Comparison of ENCODE assay signal across 2 cellular contexts in the genomic region with DNA sequence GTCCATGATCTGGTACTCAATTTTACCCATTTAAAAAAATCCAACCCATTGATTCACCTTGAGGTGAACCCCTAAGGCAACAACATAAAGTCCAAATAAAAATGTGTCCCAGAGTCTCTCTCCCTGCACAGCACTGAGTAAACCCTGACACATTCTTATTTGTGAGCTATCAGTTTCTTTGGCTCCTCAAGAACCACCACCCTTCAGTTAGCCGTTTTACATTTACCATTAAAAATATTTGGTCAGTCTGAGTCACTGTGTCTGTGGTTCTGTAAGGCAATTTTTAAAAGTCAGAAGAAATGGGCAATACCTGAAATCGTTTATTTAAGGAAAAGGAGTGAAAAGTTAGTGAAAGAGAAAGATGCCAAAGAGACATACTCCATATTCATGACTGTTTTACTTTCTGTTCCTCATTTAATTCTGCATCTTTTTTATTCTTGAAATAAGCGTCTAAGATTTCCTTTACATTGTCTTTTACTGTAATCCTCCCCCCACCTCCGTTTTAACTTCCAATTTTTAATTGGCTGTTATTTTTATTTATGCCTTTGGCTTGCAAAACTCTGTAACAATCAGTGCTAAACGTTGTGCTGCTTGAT.
TF ChIP-seq lines count a peak whose summit lies in the region.

No MANE protein-coding gene starts in this region.

TF ChIP-seq in IMR-90, 13 proteins besides CTCF, POLR2A, EP300 and RAD21 (continued from another document):
- TF ChIP-seq BHLHE40 (IDR thresholded peaks at IDR 0.05; ENCODE audit: low read depth, low read length) (no peak), FOS (IDR thresholded peaks at IDR 0.05; ENCODE audit: low read depth, low read length) (no peak), NFE2L2 (IDR thresholded peaks at IDR 0.05; ENCODE audit: low read depth, low read length) (no peak), MAZ (IDR thresholded peaks at IDR 0.05; ENCODE audit: borderline replicate concordance, low read depth, low read length) (no peak), MAFK (IDR thresholded peaks at IDR 0.05; ENCODE audit: low read depth, low read length) (no peak), RCOR1 (IDR thresholded peaks at IDR 0.05; ENCODE audit: insufficient replicate concordance, low read length) (no peak), CEBPB (IDR thresholded peaks at IDR 0.05; ENCODE audit: low read depth, low read length) (no peak), RFX5 (IDR thresholded peaks at IDR 0.05; ENCODE audit: low read depth, low read length) (no peak), SMC3 (IDR thresholded peaks at IDR 0.05; ENCODE audit: low read depth, low read length) (no peak)
- TF ChIP-seq, protein P1, sequence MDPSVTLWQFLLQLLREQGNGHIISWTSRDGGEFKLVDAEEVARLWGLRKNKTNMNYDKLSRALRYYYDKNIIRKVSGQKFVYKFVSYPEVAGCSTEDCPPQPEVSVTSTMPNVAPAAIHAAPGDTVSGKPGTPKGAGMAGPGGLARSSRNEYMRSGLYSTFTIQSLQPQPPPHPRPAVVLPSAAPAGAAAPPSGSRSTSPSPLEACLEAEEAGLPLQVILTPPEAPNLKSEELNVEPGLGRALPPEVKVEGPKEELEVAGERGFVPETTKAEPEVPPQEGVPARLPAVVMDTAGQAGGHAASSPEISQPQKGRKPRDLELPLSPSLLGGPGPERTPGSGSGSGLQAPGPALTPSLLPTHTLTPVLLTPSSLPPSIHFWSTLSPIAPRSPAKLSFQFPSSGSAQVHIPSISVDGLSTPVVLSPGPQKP (IDR thresholded peaks at IDR 0.05; ENCODE audit: borderline replicate concordance, low read depth, low read length) = no peak
- TF ChIP-seq, protein P2, sequence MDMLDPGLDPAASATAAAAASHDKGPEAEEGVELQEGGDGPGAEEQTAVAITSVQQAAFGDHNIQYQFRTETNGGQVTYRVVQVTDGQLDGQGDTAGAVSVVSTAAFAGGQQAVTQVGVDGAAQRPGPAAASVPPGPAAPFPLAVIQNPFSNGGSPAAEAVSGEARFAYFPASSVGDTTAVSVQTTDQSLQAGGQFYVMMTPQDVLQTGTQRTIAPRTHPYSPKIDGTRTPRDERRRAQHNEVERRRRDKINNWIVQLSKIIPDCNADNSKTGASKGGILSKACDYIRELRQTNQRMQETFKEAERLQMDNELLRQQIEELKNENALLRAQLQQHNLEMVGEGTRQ (IDR thresholded peaks at IDR 0.05; ENCODE audit: low read depth, low read length) = no peak

TF ChIP-seq in HepG2, 621 proteins besides CTCF, POLR2A, EP300 and RAD21 (continued from another document):
- no peak for TF ChIP-seq TRAFD1 (CRISPR knock-in tag; IDR thresholded peaks at IDR 0.05; ENCODE audit: borderline replicate concordance)
- TF ChIP-seq ZBTB10 (CRISPR knock-in tag; IDR thresholded peaks at IDR 0.05; ENCODE audit: borderline replicate concordance) = no peak
- no peak for TF ChIP-seq JUN (CRISPR knock-in tag; IDR thresholded peaks at IDR 0.05)
- TF ChIP-seq, protein P3, sequence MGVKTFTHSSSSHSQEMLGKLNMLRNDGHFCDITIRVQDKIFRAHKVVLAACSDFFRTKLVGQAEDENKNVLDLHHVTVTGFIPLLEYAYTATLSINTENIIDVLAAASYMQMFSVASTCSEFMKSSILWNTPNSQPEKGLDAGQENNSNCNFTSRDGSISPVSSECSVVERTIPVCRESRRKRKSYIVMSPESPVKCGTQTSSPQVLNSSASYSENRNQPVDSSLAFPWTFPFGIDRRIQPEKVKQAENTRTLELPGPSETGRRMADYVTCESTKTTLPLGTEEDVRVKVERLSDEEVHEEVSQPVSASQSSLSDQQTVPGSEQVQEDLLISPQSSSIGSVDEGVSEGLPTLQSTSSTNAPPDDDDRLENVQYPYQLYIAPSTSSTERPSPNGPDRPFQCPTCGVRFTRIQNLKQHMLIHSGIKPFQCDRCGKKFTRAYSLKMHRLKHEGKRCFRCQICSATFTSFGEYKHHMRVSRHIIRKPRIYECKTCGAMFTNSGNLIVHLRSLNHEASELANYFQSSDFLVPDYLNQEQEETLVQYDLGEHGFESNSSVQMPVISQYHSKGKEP (CRISPR knock-in tag; IDR thresholded peaks at IDR 0.05) = no peak
- TF ChIP-seq ZNF225 (CRISPR knock-in tag; IDR thresholded peaks at IDR 0.05) = no peak
- TF ChIP-seq MAFF (IDR thresholded peaks at IDR 0.05; ENCODE audit: low read depth, low read length) = no peak
- TF ChIP-seq, protein P4, sequence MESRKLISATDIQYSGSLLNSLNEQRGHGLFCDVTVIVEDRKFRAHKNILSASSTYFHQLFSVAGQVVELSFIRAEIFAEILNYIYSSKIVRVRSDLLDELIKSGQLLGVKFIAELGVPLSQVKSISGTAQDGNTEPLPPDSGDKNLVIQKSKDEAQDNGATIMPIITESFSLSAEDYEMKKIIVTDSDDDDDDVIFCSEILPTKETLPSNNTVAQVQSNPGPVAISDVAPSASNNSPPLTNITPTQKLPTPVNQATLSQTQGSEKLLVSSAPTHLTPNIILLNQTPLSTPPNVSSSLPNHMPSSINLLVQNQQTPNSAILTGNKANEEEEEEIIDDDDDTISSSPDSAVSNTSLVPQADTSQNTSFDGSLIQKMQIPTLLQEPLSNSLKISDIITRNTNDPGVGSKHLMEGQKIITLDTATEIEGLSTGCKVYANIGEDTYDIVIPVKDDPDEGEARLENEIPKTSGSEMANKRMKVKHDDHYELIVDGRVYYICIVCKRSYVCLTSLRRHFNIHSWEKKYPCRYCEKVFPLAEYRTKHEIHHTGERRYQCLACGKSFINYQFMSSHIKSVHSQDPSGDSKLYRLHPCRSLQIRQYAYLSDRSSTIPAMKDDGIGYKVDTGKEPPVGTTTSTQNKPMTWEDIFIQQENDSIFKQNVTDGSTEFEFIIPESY (CRISPR knock-in tag; IDR thresholded peaks at IDR 0.05) = no peak
- no peak for TF ChIP-seq ZNF460 (CRISPR knock-in tag; IDR thresholded peaks at IDR 0.05; ENCODE audit: borderline replicate concordance)
- no peak for TF ChIP-seq NFYC (CRISPR knock-in tag; IDR thresholded peaks at IDR 0.05)
